17 cellular contexts compared by ENCODE assay signal in the genomic region with DNA sequence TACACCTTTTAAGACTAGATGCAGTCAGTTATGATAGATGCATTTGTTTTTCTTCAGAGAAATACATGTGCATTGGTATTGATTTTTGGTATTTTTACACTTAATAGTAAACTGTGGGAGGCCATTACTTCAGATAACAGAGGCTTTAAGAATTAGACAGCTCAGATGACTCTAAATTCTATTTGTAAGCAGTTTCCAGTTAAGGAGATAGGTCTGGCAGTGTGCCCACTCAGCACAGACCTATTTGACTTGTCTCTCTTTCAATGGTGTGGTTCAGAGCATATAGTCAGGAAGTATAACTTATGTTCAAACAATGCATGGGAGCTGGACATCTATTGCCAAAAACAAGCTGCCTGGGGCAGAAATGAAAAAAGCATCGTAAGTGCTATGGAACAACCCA.
DNase-seq lines count a peak whose midpoint lies in the region; FAIRE-seq and TF ChIP-seq lines count a peak whose summit lies in the region.
"Had no signal": no experiment of that assay in that cellular context is flagged by ENCODE, and none has a peak within 500 bp of the region (broad histone marks: within the 10 kb centered on the region; RNA-seq: fewer than 3 reads in every experiment).

No MANE protein-coding gene starts in this region.

- H3K27me3 ChIP-seq in small intestine (ENCODE audit: control insufficient read depth in 2 of 2, insufficient read depth in 2 of 2, low read length in 2 of 2) = no peaks in the 10 kb centered on the region

- no peaks in the 10 kb centered on the region for H3K9me3 ChIP-seq in small intestine (ENCODE audit: control insufficient read depth, low read depth)
- H3K9me3 ChIP-seq: mucosa of descending colon, thoracic aorta had no signal

- H3K4me3 ChIP-seq in LNCaP clone FGC (ENCODE audit: low read depth, low read length) (no peak overlapping the region), small intestine (ENCODE audit: low read depth in 1 of 2, low read length in 2 of 2) (no peak overlapping the region)
- H3K4me3 ChIP-seq: coronary artery, mucosa of descending colon, thoracic aorta had no signal

- DNase-seq in LNCaP clone FGC (ENCODE audit: low read depth) (peak; percentile 31), NCI-H2081 (lab: John Stamatoyannopoulos, UW) (peak; percentile 79 to 97), SHP77 (lab: John Stamatoyannopoulos, UW) (peak; percentile 23 to 40), left kidney (ENCODE audit: low read depth, low spot score) (peak; percentile 21), NCI-H187 (lab: John Stamatoyannopoulos, UW) (no peak), cerebellum (ENCODE audit: low spot score) (no peak), small intestine (no peak)
- DNase-seq: activated CD4-positive, alpha-beta T cell treated with anti-CD3 and anti-CD28 coated beads, Interleukin-2, amount 50 U/mL, for 1 hour; activated T-cell treated with anti-CD3 and anti-CD28 coated beads for 4 hours; aorta; KBM-7; mucosa of descending colon; NCI-H187 treated with DMSO at 0.1 percent for 48 hours had no signal

- TF ChIP-seq CTCF in LNCaP clone FGC (IDR thresholded peaks at IDR 0.05; ENCODE audit: control insufficient read depth, extremely low read depth, insufficient read depth) = no peak

- FAIRE-seq in small intestine (lab: Jason Lieb, UNC) = no peak
- FAIRE-seq: frontal cortex had no signal

- H3K27ac ChIP-seq in small intestine (ENCODE audit: low read depth in 1 of 2, low read length in 1 of 2) = no peak overlapping the region
- H3K27ac ChIP-seq: coronary artery, RWPE1, thoracic aorta had no signal

- H3K4me1 ChIP-seq in small intestine (ENCODE audit: control insufficient read depth in 2 of 2, insufficient read depth in 1 of 2, low read depth in 1 of 2, low read length in 1 of 2) = no peaks in the 10 kb centered on the region

- WGBS in small intestine, 3 donors = 56 to 80% (median 63%) methylated on average over 1 of the region's 1 CpG

- H3K36me3 ChIP-seq in small intestine (ENCODE audit: control insufficient read depth in 2 of 2, insufficient read depth in 2 of 2, low read length in 2 of 2) = no peaks in the 10 kb centered on the region
- H3K36me3 ChIP-seq: thoracic aorta had no signal

Comparison
In these comparisons a context has a peak if more than half of its experiments do, and no peak if none do; other contexts are left out.
1. DNase-seq: peak in LNCaP clone FGC (single experiment), NCI-H2081 (2 of 2), SHP77 (2 of 2) and left kidney (single experiment); none in NCI-H187 (0 of 2), cerebellum (single experiment) and small intestine (single experiment).